In the genomic region with DNA sequence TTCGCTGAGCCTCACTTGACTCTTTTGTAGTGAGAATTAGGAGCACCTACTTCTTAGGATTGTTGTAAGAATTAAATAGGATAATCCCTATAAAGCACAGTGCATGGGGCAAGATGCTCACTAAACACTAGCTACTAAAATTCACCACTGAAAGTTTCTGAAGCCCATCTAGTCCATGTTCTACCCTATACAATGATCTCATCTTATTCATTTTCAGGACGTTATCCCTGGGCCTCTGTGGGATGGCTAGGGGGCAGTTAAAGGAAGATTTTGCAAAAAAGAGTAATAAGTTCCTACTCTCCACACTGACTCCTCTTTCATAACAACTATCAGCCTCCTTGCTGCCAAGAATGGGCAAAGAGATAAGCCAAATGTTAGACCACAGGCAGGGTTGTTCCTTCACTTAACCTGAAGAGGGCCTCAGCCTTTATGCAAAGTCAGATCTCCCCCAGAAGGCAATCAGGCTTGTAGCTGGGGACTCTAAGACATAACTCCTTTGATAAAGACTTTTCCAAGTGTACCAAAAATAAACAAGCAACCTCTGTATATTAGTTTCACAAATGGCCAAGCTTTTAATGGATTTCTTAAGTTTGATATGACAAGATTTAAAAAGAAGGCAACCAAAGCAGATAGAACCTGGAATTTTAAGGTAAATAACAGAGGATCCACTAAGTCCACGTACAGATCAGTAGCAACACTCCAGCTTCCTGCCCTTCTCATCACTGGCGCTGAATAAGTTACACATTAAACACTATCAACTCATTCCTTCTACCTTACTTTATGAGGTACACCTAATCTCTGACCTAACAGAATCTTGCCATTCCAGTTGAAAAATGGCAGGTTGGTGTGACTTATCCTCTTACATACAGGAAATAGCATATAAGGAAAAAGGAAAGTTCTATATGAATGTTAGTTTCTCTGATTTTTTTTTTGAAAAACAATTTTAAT, we compare ENCODE assay signal across 8 cellular contexts. TPM values are rescaled to one million over a fixed set of nuclear protein-coding genes. Genes with fewer than 3 reads are reported as not detected.
DNase-seq lines count a peak whose midpoint lies in the region; ATAC-seq and TF ChIP-seq lines count a peak whose summit lies in the region.

No MANE protein-coding gene starts in this region.

- H3K27me3 ChIP-seq in Peyer's patch, result no peaks in the 10 kb centered on the region

- no peak for TF ChIP-seq POLR2A in Peyer's patch (IDR thresholded peaks at IDR 0.05)

- H3K36me3 ChIP-seq in Peyer's patch, result no peaks in the 10 kb centered on the region

- peak; percentile 33 to 65 (median 51) for TF ChIP-seq CTCF in Peyer's patch (IDR thresholded peaks at IDR 0.05)

- H3K4me1 ChIP-seq in Peyer's patch, result peaks cover 0 to 77% (median 26%) of the 10 kb centered on the region in 4 donors

- H3K27ac ChIP-seq in Peyer's patch, result peak overlapping the region; percentile 0 to 57 (median 42)

- DNase-seq in D341Med (ENCODE audit: low spot score), result peak; percentile 52
- DNase-seq in Peyer's patch, result peak in 2 of 3 donors; percentile 35 to 63
- DNase-seq in dermis blood vessel endothelial cell, result peak; percentile 69
- DNase-seq in medulla oblongata (ENCODE audit: extremely low spot score), result peak; percentile 63
- no peak for DNase-seq in amygdala (lab: John Stamatoyannopoulos, UW)
- no peak for DNase-seq in activated effector memory CD4-positive, alpha-beta T cell treated with Interleukin-2 at 50 U/mL for 16 hours

- ATAC-seq in GM19324 (IDR thresholded peaks at IDR 0.05; ENCODE audit: low FRiP score, unreplicated experiment) (peak; percentile 69), HG03175 (IDR thresholded peaks at IDR 0.05; ENCODE audit: unreplicated experiment) (peak; percentile 83)

- no peak overlapping the region for H3K4me3 ChIP-seq in Peyer's patch

- H3K9me3 ChIP-seq in Peyer's patch, result no peaks in the 10 kb centered on the region

RNA-seq across cellular contexts. Expression of a gene that starts 44.4 kb away (rescaled TPM):
- total RNA-seq in Peyer's patch (100 to 1,000 TPM in 2 of 4 donors, 10 to 100 TPM in 2; 77.7 to 145 (median 106) TPM), dermis blood vessel endothelial cell (95.5 and 124 TPM in 2 replicates)

Comparison
In these comparisons a context has a peak if more than half of its experiments do, and no peak if none do; other contexts are left out.
1. DNase-seq: peak in D341Med (single experiment), Peyer's patch (2 of 3), dermis blood vessel endothelial cell (single experiment) and medulla oblongata (single experiment); none in amygdala (0 of 56) and activated effector memory CD4-positive, alpha-beta T cell treated with Interleukin-2 at 50 U/mL for 16 hours (single experiment).